7 cellular contexts compared by ENCODE assay signal in the genomic region with DNA sequence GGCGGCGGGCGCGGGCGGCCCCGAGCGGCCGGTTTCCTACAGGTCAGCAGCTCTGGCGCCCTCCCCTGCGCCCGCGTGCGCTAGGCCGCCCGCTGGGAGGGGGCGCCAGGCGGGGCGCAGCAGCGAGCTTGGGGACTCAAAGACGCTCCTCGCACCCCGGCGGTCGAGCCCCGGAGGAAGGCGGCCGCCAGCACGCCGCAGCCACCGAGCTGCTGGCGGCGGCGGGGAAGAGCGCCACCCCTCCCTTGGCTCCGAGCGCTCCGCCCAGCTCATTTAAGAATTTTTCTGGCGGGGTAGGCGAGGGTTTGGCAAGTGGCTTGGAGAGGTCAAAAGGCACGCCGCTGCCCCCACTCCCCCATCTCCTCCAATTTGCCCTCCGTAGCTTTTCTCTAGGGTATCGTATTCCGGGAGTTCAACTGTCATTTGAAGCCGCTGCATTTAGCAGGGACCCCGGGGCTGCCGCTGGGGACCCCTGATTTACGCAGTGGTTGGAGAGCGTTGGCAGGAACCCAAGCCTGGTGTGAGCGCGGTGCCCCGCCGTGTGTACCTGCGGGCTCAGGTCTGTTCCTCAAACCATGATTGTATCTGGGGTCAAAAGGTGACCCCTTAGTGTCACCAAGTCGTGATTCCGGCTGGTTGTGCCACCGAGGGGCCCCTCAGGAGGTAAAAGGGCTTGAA. TPM values are rescaled to one million over a fixed set of nuclear protein-coding genes. Genes with fewer than 3 reads are reported as not detected.
DNase-seq lines count a peak whose midpoint lies in the region; ATAC-seq and TF ChIP-seq lines count a peak whose summit lies in the region.

No MANE protein-coding gene starts in this region.

- ATAC-seq in GM21786 (IDR thresholded peaks at IDR 0.05; ENCODE audit: unreplicated experiment) (peak; percentile 35), left lung (peak; percentile 50)

- H3K27me3 ChIP-seq in left lung: no peaks in the 10 kb centered on the region

- POLR2A ChIA-PET in GM10248 (lab: Yijun Ruan, JAX): interaction anchor here (0.8 to 1.1 kb wide), 2 partner anchors 9 to 60 kb away, joined by 3 to 4 read pairs; a partner anchor contains a TSS

- H3K36me3 ChIP-seq in left lung: no peaks in the 10 kb centered on the region

- DNase-seq in GM10248 (ENCODE audit: extremely low spot score): peak; percentile 80
- no peak for DNase-seq in LNCaP clone FGC (ENCODE audit: low read depth)
- DNase-seq in T-helper 9 cell: peak; percentile 29
- DNase-seq in left lung: peak; percentile 72 to 93
- DNase-seq in stimulated activated naive CD4-positive, alpha-beta T cell treated with Interleukin-2 at 50 U/mL for 16 hours (lab: John Stamatoyannopoulos, UW): peak; percentile 27

- H3K9me3 ChIP-seq in left lung: no peaks in the 10 kb centered on the region

- intact Hi-C loops in left lung (cut with DNase I): loop anchor here in 1 of 2 donors (10.0 kb wide), 1 partner anchor 61 kb away; a partner anchor contains a TSS

- CTCF ChIA-PET in GM10248 (lab: Yijun Ruan, JAX): interaction anchor here (0.8 to 4.5 kb wide), 23 partner anchors 8 to 439 kb away, joined by 3 to 21 read pairs (median 3); a partner anchor contains a TSS

- peak overlapping the region; percentile 67 for H3K27ac ChIP-seq in cingulate gyrus (ENCODE audit: low read depth, low read length)
- peak overlapping the region; percentile 88 to 98 for H3K27ac ChIP-seq in left lung

- TF ChIP-seq CTCF in GM10248 (IDR thresholded peaks at IDR 0.05; ENCODE audit: control extremely low read depth, extremely low read depth, low read depth, missing control alignments) (peak; percentile 43), LNCaP clone FGC (IDR thresholded peaks at IDR 0.05; ENCODE audit: control insufficient read depth, extremely low read depth, insufficient read depth) (peak; percentile 1), left lung (IDR thresholded peaks at IDR 0.05) (peak in 1 of 2 donors; percentile 17)

- peaks cover 8 to 26% of the 10 kb centered on the region in 2 donors for H3K4me1 ChIP-seq in left lung

- H3K4me3 ChIP-seq in LNCaP clone FGC (ENCODE audit: low read depth, low read length) (peak overlapping the region; percentile 87), left lung (peak overlapping the region; percentile 78 to 85)

RNA-seq across cellular contexts. Expression of a gene that starts 59.5 kb away (rescaled TPM):
- 10 to 100 TPM; 84.8 to 93.0 TPM for total RNA-seq in left lung
